Comparison of ENCODE assay signal across 8 cellular contexts in the genomic region with DNA sequence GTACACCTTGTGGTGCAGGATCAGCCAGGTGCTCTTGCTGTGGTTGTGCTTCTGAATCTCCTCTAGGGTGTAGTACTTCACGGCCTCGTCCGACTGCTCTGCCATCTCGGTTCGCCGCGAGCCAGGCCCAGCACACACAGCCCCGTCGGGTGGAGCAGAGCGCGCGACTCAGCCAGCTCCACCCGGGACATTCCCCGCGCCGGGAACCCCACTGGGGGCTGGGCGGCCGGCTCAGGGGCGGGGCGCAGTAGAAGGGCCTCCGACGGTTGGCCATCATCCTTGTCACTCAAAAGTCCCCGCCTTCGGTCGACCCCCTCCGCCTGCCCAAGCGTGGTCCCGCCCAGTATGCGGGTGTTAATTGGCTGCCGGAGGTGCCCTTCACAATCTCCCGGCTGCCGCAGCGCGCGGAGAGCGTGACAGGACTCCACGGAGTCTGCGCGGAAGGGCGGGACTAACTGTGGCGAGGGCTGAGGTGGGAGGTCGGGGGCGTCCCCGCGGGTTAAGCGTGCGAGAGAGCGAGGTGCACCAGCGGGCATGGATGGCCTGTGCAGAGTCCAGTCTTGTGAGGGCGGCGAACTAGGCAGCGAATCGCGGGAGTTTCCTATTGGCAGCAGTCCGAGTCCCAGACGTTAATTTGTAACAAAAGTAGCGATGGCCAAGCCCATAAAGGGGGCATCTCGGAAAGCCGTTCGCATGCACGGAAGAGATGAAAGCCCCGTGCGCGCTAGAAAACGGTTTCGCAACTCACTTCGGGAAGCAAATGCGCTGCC. TPM values are rescaled to one million over a fixed set of nuclear protein-coding genes. Genes with fewer than 3 reads are reported as not detected.
DNase-seq lines count a peak whose midpoint lies in the region; ATAC-seq and TF ChIP-seq lines count a peak whose summit lies in the region.

A gene with protein sequence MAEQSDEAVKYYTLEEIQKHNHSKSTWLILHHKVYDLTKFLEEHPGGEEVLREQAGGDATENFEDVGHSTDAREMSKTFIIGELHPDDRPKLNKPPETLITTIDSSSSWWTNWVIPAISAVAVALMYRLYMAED (minus strand): TSS at position 193 of the 770 bp plus-strand sequence. CDS start 88 bp downstream, at position 105.

- H3K36me3 Mint-ChIP-seq in progenitor cell of endocrine pancreas (ENCODE audit: insufficient read depth): peaks cover 1% of the 10 kb centered on the region

- CTCF ChIA-PET in GM10248 (lab: Yijun Ruan, JAX): interaction anchor here (0.9 kb wide), 1 partner anchor 136 kb away, joined by 3 read pairs; no protein-coding TSS in a partner anchor

- intact Hi-C loops in T-helper 1 cell treated with Interleukin-12 subunit alpha and Interleukin-12 subunit beta and Interleukin-4 antibody, amounts not matched to agents 30 ng/mL and 1 ng/mL, for 36 hours (cut with micrococcal nuclease): loop anchor here (1.0 to 5.0 kb wide), 8 partner anchors 50 to 920 kb away; a partner anchor contains a TSS
- intact Hi-C loops in left cardiac atrium (cut with DNase I): no loop called here

- ATAC-seq in HG02588 (IDR thresholded peaks at IDR 0.05; ENCODE audit: unreplicated experiment) (peak; percentile 99), left cardiac atrium (peak; percentile 97 to 100)

- TF ChIP-seq CTCF in GM10248 (IDR thresholded peaks at IDR 0.05; ENCODE audit: control extremely low read depth, extremely low read depth, low read depth, missing control alignments) (no peak), progenitor cell of endocrine pancreas (IDR thresholded peaks at IDR 0.05; ENCODE audit: unreplicated experiment) (peak; percentile 7)

- DNase-seq in GM10248 (ENCODE audit: extremely low spot score): peak; percentile 100
- DNase-seq in NCI-H1105 treated with DMSO at 0.1 percent for 48 hours (lab: John Stamatoyannopoulos, UW): peak; percentile 95
- peak; percentile 87 for DNase-seq in amniotic stem cell (lab: John Stamatoyannopoulos, UW)
- DNase-seq in left cardiac atrium: peak; percentile 98
- peak; percentile 99 for DNase-seq in progenitor cell of endocrine pancreas (ENCODE audit: low spot score, unreplicated experiment)
- DNase-seq in ureter (ENCODE audit: low spot score): peak; percentile 99

- H3K27me3 Mint-ChIP-seq in progenitor cell of endocrine pancreas: no peaks in the 10 kb centered on the region

- H3K27ac Mint-ChIP-seq in progenitor cell of endocrine pancreas: peak within 1 kb of the TSS; percentile 99

- POLR2A ChIA-PET in GM10248 (lab: Yijun Ruan, JAX): interaction anchor here (0.5 kb wide), 1 partner anchor 82 kb away, joined by 3 read pairs; no protein-coding TSS in a partner anchor

- H3K4me1 Mint-ChIP-seq in progenitor cell of endocrine pancreas (ENCODE audit: low read depth): peaks cover 36% of the 10 kb centered on the region

- peak within 1 kb of the TSS; percentile 96 for H3K4me3 Mint-ChIP-seq in progenitor cell of endocrine pancreas (ENCODE audit: low read depth)

- H3K9me3 Mint-ChIP-seq in progenitor cell of endocrine pancreas (ENCODE audit: low read depth): no peaks in the 10 kb centered on the region

RNA-seq across cellular contexts. Expression of the gene that starts here (rescaled TPM):
- 34.3 and 37.8 TPM in 2 replicates for total RNA-seq in T-helper 1 cell treated with Interleukin-12 subunit alpha and Interleukin-12 subunit beta and Interleukin-4 antibody, amounts not matched to agents 30 ng/mL and 1 ng/mL, for 36 hours
- 100 to 1,000 TPM in 1 of 2 donors, 10 to 100 TPM in 1; 66.7 to 122 TPM for total RNA-seq in left cardiac atrium
- 213 and 223 TPM in 2 replicates for total RNA-seq in progenitor cell of endocrine pancreas
- total RNA-seq in ureter: 397 TPM

Comparison
In these comparisons a context has a peak if more than half of its experiments do, and no peak if none do; other contexts are left out.
1. Peak in every context shown above with its lines: DNase-seq and ATAC-seq.